7 cellular contexts compared by ENCODE assay signal in the genomic region with DNA sequence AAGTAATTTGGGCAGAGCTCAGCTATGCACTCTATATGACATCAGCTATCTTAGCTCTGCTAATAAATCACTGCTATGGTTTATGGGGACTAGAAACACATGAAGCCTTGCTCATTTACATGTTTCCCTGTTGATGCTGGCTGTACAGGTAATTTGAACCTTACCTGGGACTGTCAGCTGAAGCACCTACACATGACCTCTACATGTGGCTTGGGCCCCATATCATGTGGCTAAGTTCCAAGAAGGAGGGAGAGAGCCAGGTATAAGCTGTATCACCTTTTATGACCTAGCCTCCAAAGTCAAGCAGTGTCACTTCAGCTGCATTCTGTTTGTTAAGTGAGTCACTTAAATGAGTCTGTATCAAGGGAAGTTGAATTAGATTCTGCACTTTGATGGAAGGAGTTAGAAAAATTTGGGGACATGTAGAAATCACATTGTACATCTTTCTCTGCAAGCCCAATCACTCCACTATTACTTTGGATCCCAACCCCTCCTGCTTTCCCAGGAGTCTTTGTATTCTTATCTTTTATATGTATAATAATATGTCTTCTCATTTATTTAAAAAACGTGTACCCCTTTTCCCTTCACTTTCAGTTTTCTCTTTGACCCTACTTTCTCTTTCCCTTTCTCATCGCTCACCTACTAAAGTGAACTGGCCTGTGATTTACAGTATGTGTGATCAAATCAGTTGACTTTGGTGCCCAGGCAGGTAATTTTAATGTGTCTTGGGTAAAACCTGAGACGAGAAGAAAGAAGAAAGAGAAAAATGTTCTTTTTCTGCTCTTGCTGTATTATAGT. TPM values are rescaled to one million over a fixed set of nuclear protein-coding genes. Genes with fewer than 3 reads are reported as not detected.
DNase-seq lines count a peak whose midpoint lies in the region; ATAC-seq and TF ChIP-seq lines count a peak whose summit lies in the region.

No MANE protein-coding gene starts in this region.

- in situ Hi-C loops in mammary epithelial cell (cut with MboI; ENCODE audit: low sequenced_read_pairs in 2 of 2) = no loop called here

- BruUV-seq in MCF 10A (replicated peaks; lab: Mats Ljungman, UMichigan) (no TSS peak), mammary epithelial cell (replicated peaks; lab: Mats Ljungman, UMichigan) (no TSS peak)

- H3K9ac ChIP-seq in mammary epithelial cell (ENCODE audit: insufficient read depth, low read length) = no peak overlapping the region

- no peaks in the 10 kb centered on the region for H3K9me3 ChIP-seq in right lobe of liver
- peaks cover 3% of the 10 kb centered on the region for H3K9me3 ChIP-seq in mammary epithelial cell (replicated peaks; ENCODE audit: insufficient read depth, low read length)
- H3K9me3 ChIP-seq in tibial artery = no peaks in the 10 kb centered on the region

- no peak overlapping the region for H3K4me2 ChIP-seq in mammary epithelial cell (ENCODE audit: insufficient read depth, low read depth, low read length)

- no peak for TF ChIP-seq CTCF in right lobe of liver (IDR thresholded peaks at IDR 0.05)
- TF ChIP-seq CTCF in MCF 10A (IDR thresholded peaks at IDR 0.05; ENCODE audit: unreplicated experiment) = no peak
- TF ChIP-seq CTCF in mammary epithelial cell (conservative IDR thresholded peaks at IDR 0.05 in 1 of 2, IDR thresholded peaks at IDR 0.05 in 1 of 2; ENCODE audit: extremely low read depth in 1 of 2, insufficient read depth in 1 of 2, low read depth in 1 of 2, low read length in 2 of 2) = no peak
- TF ChIP-seq CTCF in tibial artery (IDR thresholded peaks at IDR 0.05) = no peak

- no peak for TF ChIP-seq POLR2A in right lobe of liver (IDR thresholded peaks at IDR 0.05)

- H3K4me3 Mint-ChIP-seq in MCF 10A (ENCODE audit: unreplicated experiment) = no peak overlapping the region

- H3K27ac Mint-ChIP-seq in MCF 10A (ENCODE audit: low read depth, unreplicated experiment) = no peak overlapping the region

- H3K36me3 Mint-ChIP-seq in MCF 10A (ENCODE audit: insufficient read depth, unreplicated experiment) = peaks cover 5% of the 10 kb centered on the region

- H3K27ac ChIP-seq in right lobe of liver (peak overlapping the region in 2 of 3 donors; percentile 0 to 26), mammary epithelial cell (ENCODE audit: insufficient read depth, low read depth, low read length) (no peak overlapping the region), tibial artery (no peak overlapping the region)

- no peaks in the 10 kb centered on the region for H3K27me3 Mint-ChIP-seq in MCF 10A (ENCODE audit: insufficient read depth, unreplicated experiment)

- no peaks in the 10 kb centered on the region for H3K36me3 ChIP-seq in right lobe of liver
- no peaks in the 10 kb centered on the region for H3K36me3 ChIP-seq in mammary epithelial cell (ENCODE audit: insufficient read depth, low read length)
- no peaks in the 10 kb centered on the region for H3K36me3 ChIP-seq in tibial artery

- H3K4me1 Mint-ChIP-seq in MCF 10A (ENCODE audit: insufficient read depth, unreplicated experiment) = peaks cover 11% of the 10 kb centered on the region

- no peak overlapping the region for H2AFZ ChIP-seq in mammary epithelial cell (ENCODE audit: low read depth, low read length)

- H4K20me1 ChIP-seq in mammary epithelial cell (ENCODE audit: insufficient read depth, low read length) = no peaks in the 10 kb centered on the region

- no peaks in the 10 kb centered on the region for H3K4me1 ChIP-seq in right lobe of liver
- H3K4me1 ChIP-seq in mammary epithelial cell (ENCODE audit: insufficient read depth, low read length) = peaks cover 22% of the 10 kb centered on the region
- H3K4me1 ChIP-seq in tibial artery = peaks cover 0 to 10% (median 5%) of the 10 kb centered on the region in 4 donors

- intact Hi-C loops in right lobe of liver (cut with DNase I) (no loop called here), MCF 10A (cut with micrococcal nuclease) (no loop called here), mammary epithelial cell (cut with micrococcal nuclease) (no loop called here), tibial artery (cut with DNase I; ENCODE audit: low total_unique reads) (no loop called here)

- H3K4me3 ChIP-seq in right lobe of liver (peak overlapping the region in 2 of 3 donors; percentile 8 to 12), mammary epithelial cell (replicated peaks in 1 of 3; ENCODE audit: insufficient read depth in 1 of 3, low read depth in 2 of 3, low read length in 3 of 3) (no peak overlapping the region), tibial artery (no peak overlapping the region)

- H3K79me2 ChIP-seq in mammary epithelial cell (ENCODE audit: insufficient read depth, low read length) = peaks cover 18% of the 10 kb centered on the region

- dilution Hi-C loops in mammary epithelial cell (cut with HindIII; ENCODE audit: low sequenced_read_pairs) = no loop called here

- CTCF ChIA-PET in MCF 10A (lab: Yijun Ruan, JAX) = interaction anchor here (0.5 to 0.9 kb wide), 4 partner anchors 9 to 687 kb away, joined by 3 to 4 read pairs (median 3); no protein-coding TSS in a partner anchor
- CTCF ChIA-PET in mammary epithelial cell (lab: Charles Lee; ENCODE audit: low non-redundant PET) = no interaction called here

- POLR2A ChIA-PET in MCF 10A (lab: Yijun Ruan, JAX) = interaction anchor here (0.6 to 4.2 kb wide), 5 partner anchors 8 to 963 kb away, joined by 3 to 19 read pairs (median 3); no protein-coding TSS in a partner anchor

- DNase-seq in NCI-H2196 (lab: John Stamatoyannopoulos, UW; ENCODE audit: unreplicated experiment) (peak; percentile 59), right lobe of liver (no peak), MCF 10A (ENCODE audit: unreplicated experiment) (no peak), mammary epithelial cell (no peak), tibial artery (no peak)

- H3K9me3 Mint-ChIP-seq in MCF 10A (ENCODE audit: unreplicated experiment) = no peaks in the 10 kb centered on the region

- 17% methylated on average over 3 of the region's 3 CpGs for WGBS in right lobe of liver (ENCODE audit: insufficient coverage, low coverage, low lambda C conversion rate, missing lambda C conversion rate)
- WGBS in mammary epithelial cell (ENCODE audit: low coverage, missing lambda C conversion rate) = 94% methylated on average over 3 of the region's 3 CpGs

- peak; percentile 73 for ATAC-seq in GM18517 (IDR thresholded peaks at IDR 0.05; ENCODE audit: unreplicated experiment)
- peak; percentile 63 for ATAC-seq in GM21786 (IDR thresholded peaks at IDR 0.05; ENCODE audit: unreplicated experiment)
- peak; percentile 58 to 91 (median 64) for ATAC-seq in right lobe of liver

- H3K27me3 ChIP-seq in right lobe of liver (no peaks in the 10 kb centered on the region), mammary epithelial cell (ENCODE audit: insufficient read depth, low read length) (no peaks in the 10 kb centered on the region), tibial artery (no peaks in the 10 kb centered on the region)

RNA-seq across cellular contexts. Expression of gene PRKACB, which starts 53.4 kb away (rescaled TPM):
- 10 to 100 TPM; 11.1 to 19.7 (median 15.6) TPM for total RNA-seq in right lobe of liver
- 12.8 and 14.8 TPM in 2 replicates for total RNA-seq in MCF 10A (2022)
- 10 to 100 TPM; 25.3 to 29.0 TPM for total RNA-seq in mammary epithelial cell
- 8.9 TPM for polyA plus RNA-seq in mammary epithelial cell
- polyA minus RNA-seq in mammary epithelial cell = 11.3 TPM

Comparison
In these comparisons a context has a peak if more than half of its experiments do, and no peak if none do; other contexts are left out.
1. H3K27ac ChIP-seq: peak in right lobe of liver (2 of 3); none in mammary epithelial cell (single experiment) and tibial artery (0 of 2).
2. H3K4me3 ChIP-seq: peak in right lobe of liver (2 of 3); none in mammary epithelial cell (0 of 3) and tibial artery (0 of 2).
3. Peak in every context shown above with its lines, with median percentiles within 50 percentile points of each other: ATAC-seq.